8 cellular contexts compared by ENCODE assay signal in the genomic region with DNA sequence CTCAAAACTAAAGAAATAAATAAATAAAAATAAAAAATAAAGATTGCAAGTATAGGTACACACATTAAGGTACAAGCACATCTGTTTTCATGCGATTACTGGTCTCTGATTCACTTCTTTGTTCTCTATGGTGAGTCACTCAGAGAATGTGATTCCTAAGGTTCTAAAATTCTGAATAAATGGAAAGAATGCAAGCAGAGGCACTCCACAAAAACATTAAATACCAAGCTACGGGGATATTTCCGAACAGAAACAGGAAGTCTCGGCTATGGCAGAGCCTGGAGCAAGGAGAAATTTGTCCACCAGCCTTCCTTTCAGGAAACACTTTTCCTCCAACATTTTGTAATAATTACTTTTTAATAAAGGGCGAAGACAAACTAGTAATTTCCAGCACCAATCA. TPM values are rescaled to one million over a fixed set of nuclear protein-coding genes. Genes with fewer than 3 reads are reported as not detected.
DNase-seq lines count a peak whose midpoint lies in the region; ATAC-seq and TF ChIP-seq lines count a peak whose summit lies in the region.

No MANE protein-coding gene starts in this region.

- TF ChIP-seq POLR2A in vagina (IDR thresholded peaks at IDR 0.05): no peak

- ATAC-seq in memory B cell (ENCODE audit: low read depth): no peak

- no peaks in the 10 kb centered on the region for H3K27me3 ChIP-seq in BLaER1 treated with 17β-estradiol and CSF1 and Interleukin-3, amounts not matched to agents 10 nM and 100 nM
- H3K27me3 ChIP-seq in brain microvascular endothelial cell (replicated peaks): no peaks in the 10 kb centered on the region
- no peaks in the 10 kb centered on the region for H3K27me3 ChIP-seq in vagina

- DNase-seq in brain microvascular endothelial cell (peak; percentile 44), memory B cell (ENCODE audit: low spot score in 2 of 2) (no peak), vagina (ENCODE audit: extremely low spot score in 2 of 2) (no peak), amygdala (lab: John Stamatoyannopoulos, UW) (no peak), SHP77 treated with DMSO at 0.1 percent for 48 hours (lab: John Stamatoyannopoulos, UW) (no peak), NCI-H128 (lab: John Stamatoyannopoulos, UW; ENCODE audit: unreplicated experiment) (no peak)

- H3K9me3 ChIP-seq in BLaER1 treated with 17β-estradiol and CSF1 and Interleukin-3, amounts not matched to agents 10 nM and 100 nM (replicated peaks in 1 of 11): no peaks in the 10 kb centered on the region
- no peaks in the 10 kb centered on the region for H3K9me3 ChIP-seq in vagina

- H4K20me1 ChIP-seq in BLaER1 treated with 17β-estradiol and CSF1 and Interleukin-3, amounts not matched to agents 10 nM and 100 nM: peaks cover 35 to 55% (median 49%) of the 10 kb centered on the region in 11 experiments; a peak in 20 of 22 replicates

- intact Hi-C loops in vagina (cut with DNase I): no loop called here

- TF ChIP-seq CTCF in brain microvascular endothelial cell (IDR thresholded peaks at IDR 0.05; ENCODE audit: low read depth, low read length, missing control alignments) (no peak), vagina (IDR thresholded peaks at IDR 0.05) (no peak)

- H3K27me3 Mint-ChIP-seq in IgD-negative memory B cell (no peaks in the 10 kb centered on the region), memory B cell (no peaks in the 10 kb centered on the region)

- peaks cover 3% of the 10 kb centered on the region for H3K36me3 Mint-ChIP-seq in IgD-negative memory B cell
- H3K36me3 Mint-ChIP-seq in memory B cell: peaks cover 7% of the 10 kb centered on the region

- H3K4me1 ChIP-seq in BLaER1 treated with 17β-estradiol and CSF1 and Interleukin-3, amounts not matched to agents 10 nM and 100 nM: peaks cover 55 to 68% (median 62%) of the 10 kb centered on the region in 10 experiments
- H3K4me1 ChIP-seq in vagina: peaks cover 45% of the 10 kb centered on the region

- H3K4me3 ChIP-seq in BLaER1 treated with 17β-estradiol and CSF1 and Interleukin-3, amounts not matched to agents 10 nM and 100 nM: peak overlapping the region; percentile 85 to 98 (median 91)
- H3K4me3 ChIP-seq in brain microvascular endothelial cell (ENCODE audit: low read depth, low read length): peak overlapping the region; percentile 80
- H3K4me3 ChIP-seq in vagina: peak overlapping the region; percentile 84 to 92

- H3K36me3 ChIP-seq in BLaER1 treated with 17β-estradiol and CSF1 and Interleukin-3, amounts not matched to agents 10 nM and 100 nM: peaks cover 0 to 13% (median 0%) of the 10 kb centered on the region in 11 experiments; a peak in 4 of 22 replicates
- H3K36me3 ChIP-seq in brain microvascular endothelial cell (replicated peaks) (no peaks in the 10 kb centered on the region), vagina (no peaks in the 10 kb centered on the region)

- H3K27ac Mint-ChIP-seq in IgD-negative memory B cell (peak overlapping the region; percentile 81 to 95 (median 90)), memory B cell (peak overlapping the region; percentile 95)

- H3K27ac ChIP-seq in BLaER1 treated with 17β-estradiol and CSF1 and Interleukin-3, amounts not matched to agents 10 nM and 100 nM: peak overlapping the region; percentile 80 to 94 (median 93); a peak in 20 of 22 replicates
- H3K27ac ChIP-seq in brain microvascular endothelial cell (peak overlapping the region; percentile 87), vagina (peak overlapping the region; percentile 85)

- H3K4me2 ChIP-seq in BLaER1 treated with 17β-estradiol and CSF1 and Interleukin-3, amounts not matched to agents 10 nM and 100 nM: peak overlapping the region; percentile 79 to 99 (median 93)

- in situ Hi-C loops in brain microvascular endothelial cell (cut with HindIII; ENCODE audit: low pct_ligation_motif_present, low sequenced_read_pairs): no loop called here

- no peaks in the 10 kb centered on the region for H3K9me3 Mint-ChIP-seq in IgD-negative memory B cell
- H3K9me3 Mint-ChIP-seq in memory B cell: no peaks in the 10 kb centered on the region

- peak overlapping the region; percentile 91 to 96 (median 93) for H3K9ac ChIP-seq in BLaER1 treated with 17β-estradiol and CSF1 and Interleukin-3, amounts not matched to agents 10 nM and 100 nM

- H3K4me3 Mint-ChIP-seq in IgD-negative memory B cell: peak overlapping the region; percentile 93 to 99 (median 95)
- H3K4me3 Mint-ChIP-seq in memory B cell: peak overlapping the region; percentile 91

- H3K4me1 Mint-ChIP-seq in IgD-negative memory B cell (peaks cover 40 to 58% (median 54%) of the 10 kb centered on the region in 3 donors), memory B cell (peaks cover 53% of the 10 kb centered on the region)

RNA-seq across cellular contexts. Expression of a gene that starts 1.4 kb away (rescaled TPM):
- 70.2 TPM for polyA plus RNA-seq in IgD-negative memory B cell
- 26.3 TPM for total RNA-seq in vagina
